In genomic region chr6:30130887-30131862, GRCh38 we compare ENCODE assay signal across 8 cellular contexts. TPM values are rescaled to one million over a fixed set of nuclear protein-coding genes. Genes with fewer than 3 reads are reported as not detected.
A peak's percentile ranks its signal among the peaks of the same experiment; 100 is the strongest.
DNase-seq lines count a peak whose midpoint lies in the region; ATAC-seq, FAIRE-seq and TF ChIP-seq lines count a peak whose summit lies in the region.

No MANE protein-coding gene starts in this region.

- ATAC-seq in HG02981 (IDR thresholded peaks at IDR 0.05; ENCODE audit: unreplicated experiment) = no peak

- H3T11ph ChIP-seq in H9 (ENCODE audit: low read length) = no peak overlapping the region

- H3K4me1 ChIP-seq in H9 (ENCODE audit: insufficient read depth, low read length) = no peaks in the 10 kb centered on the region

- in situ Hi-C loops in T47D (cut with HindIII; ENCODE audit: low pct_unique_long_range_greater_than_20kb, low sequenced_read_pairs) = no loop called here

- H2BK5ac ChIP-seq in H9 (ENCODE audit: insufficient read length, low read length) = no peak overlapping the region

- no peak overlapping the region for H4K5ac ChIP-seq in H9 (ENCODE audit: insufficient read length, low read depth, low read length)

- peak overlapping the region in 1 of 2 experiments; percentile 16; a peak in 1 of 5 replicates for H3K4me3 Mint-ChIP-seq in H9

- no peak overlapping the region for H4K91ac ChIP-seq in H9 (ENCODE audit: insufficient read length, low read depth, low read length)

- no peaks in the 10 kb centered on the region for H3K79me2 ChIP-seq in H9 (ENCODE audit: insufficient read depth, low read length)

- H2BK120ac ChIP-seq in H9 (ENCODE audit: low read depth, low read length, poor library complexity, severe bottlenecking) = no peak overlapping the region

- peaks cover 5 to 12% of the 10 kb centered on the region in 2 experiments for H3K4me1 Mint-ChIP-seq in H9

- peak; percentile 46 for DNase-seq in D721Med (ENCODE audit: insufficient read length, low spot score)
- peak; percentile 75 for DNase-seq in H9
- peak; percentile 78 for DNase-seq in NCI-H2196 (lab: John Stamatoyannopoulos, UW; ENCODE audit: unreplicated experiment)
- DNase-seq in T47D (ENCODE audit: low read depth in 1 of 2, low spot score in 1 of 2) = peak; percentile 85 to 89
- peak; percentile 91 for DNase-seq in iPS-NIHi7 (ENCODE audit: extremely low spot score)
- DNase-seq in stimulated activated CD4-positive, alpha-beta T cell treated with anti-CD3 and anti-CD28 coated beads, Interleukin-12 subunit alpha, Interleukin-12 subunit beta, amount 100 ng/mL, for 4 hours = peak; percentile 45

- H3K27me3 ChIP-seq in H9 (ENCODE audit: insufficient read depth, low read length) = peaks cover 21% of the 10 kb centered on the region; the same call in 1 of the 2 replicates

- H3K9ac ChIP-seq in H9 (ENCODE audit: extremely low read depth, insufficient read length, low read length) = no peak overlapping the region

- H3K4me2 ChIP-seq in H9 (ENCODE audit: insufficient read depth, insufficient read length, low read length) = peak overlapping the region; percentile 13

- no peak overlapping the region for H2AFZ ChIP-seq in H9 (ENCODE audit: low read length)

- no peak overlapping the region for H3K27ac Mint-ChIP-seq in H9

- WGBS in H9 (ENCODE audit: extremely low coverage, insufficient read length, low lambda C conversion rate) = no CpG with 5 or more reads among the region's 16 CpGs

- no peaks in the 10 kb centered on the region for H4K20me1 ChIP-seq in H9 (ENCODE audit: control insufficient read depth, insufficient read depth, insufficient read length)

- no peaks in the 10 kb centered on the region for H3K9me3 ChIP-seq in H9 (ENCODE audit: control insufficient read depth, low read depth, low read length)

- H3K27ac ChIP-seq in H9 (ENCODE audit: insufficient read length, low read depth, low read length) (no peak overlapping the region), VCaP (no peak overlapping the region)

- H2AK5ac ChIP-seq in H9 (ENCODE audit: insufficient read length, low read length) = no peak overlapping the region

- no peak overlapping the region for H3K18ac ChIP-seq in H9 (ENCODE audit: insufficient read length, low read depth, low read length)

- no peak overlapping the region for H2BK12ac ChIP-seq in H9 (ENCODE audit: insufficient read length, low read depth, low read length)

- H3K27me3 Mint-ChIP-seq in H9 (ENCODE audit: low read depth) = peaks cover 77% of the 10 kb centered on the region

- H3K9me3 Mint-ChIP-seq in H9 = no peaks in the 10 kb centered on the region

- no peak overlapping the region for H3K4ac ChIP-seq in H9 (ENCODE audit: low read depth, low read length)

- no peak overlapping the region for H3K14ac ChIP-seq in H9 (ENCODE audit: insufficient read depth, low read length)

- FAIRE-seq in D721Med (lab: Jason Lieb, UNC) = no peak

- no peaks in the 10 kb centered on the region for H3K79me1 ChIP-seq in H9 (ENCODE audit: insufficient read depth, low read depth, low read length, poor library complexity, severe bottlenecking)

- H3K56ac ChIP-seq in H9 (ENCODE audit: insufficient read length, low read depth, low read length) = no peak overlapping the region

- H3K23me2 ChIP-seq in H9 (ENCODE audit: insufficient read length, low read depth, low read length, poor library complexity, severe bottlenecking) = peaks cover 11% of the 10 kb centered on the region

- no peak overlapping the region for H2BK15ac ChIP-seq in H9 (ENCODE audit: low read depth, low read length)

- TF ChIP-seq CTCF in D721Med (IDR thresholded peaks at IDR 0.05; ENCODE audit: insufficient read depth, missing control alignments) (peak; percentile 99), H9 (conservative IDR thresholded peaks at IDR 0.05) (peak; percentile 99), VCaP (conservative IDR thresholded peaks at IDR 0.05) (peak; percentile 100)

- H3K23ac ChIP-seq in H9 (ENCODE audit: insufficient read length, low read depth, low read length) = no peak overlapping the region

- no peaks in the 10 kb centered on the region for H3K36me3 Mint-ChIP-seq in H9 (ENCODE audit: insufficient read depth in 1 of 3, low read depth in 3 of 3)

- no peak overlapping the region for H2BK20ac ChIP-seq in H9 (ENCODE audit: low read depth, low read length, poor library complexity, severe bottlenecking)

- H4K8ac ChIP-seq in H9 (replicated peaks; ENCODE audit: insufficient read length, low read depth, low read length) = no peak overlapping the region

RNA-seq across cellular contexts. Expression of gene TRIM40, which starts 4.8 kb away (rescaled TPM):
- not detected in 2 replicates for total RNA-seq in H9 (2021)

RNA-seq across cellular contexts. Expression of gene TRIM31, which starts 18.3 kb away (rescaled TPM):
- not detected in 2 replicates for total RNA-seq in H9 (2021)

RNA-seq across cellular contexts. Expression of gene TRIM10, which starts 29.8 kb away (rescaled TPM):
- 0.07 and 0.09 TPM in 2 replicates for total RNA-seq in H9 (2021)

RNA-seq across cellular contexts. Expression of gene TRIM15, which starts 32.2 kb away (rescaled TPM):
- total RNA-seq in H9 (2021) = 0.20 TPM in 1 of 2 replicates, not detected in the other

RNA-seq across cellular contexts. Expression of gene RNF39, which starts 55.6 kb away (rescaled TPM):
- 0.26 and 0.39 TPM in 2 replicates for total RNA-seq in H9 (2021)
